ENCODE assay signal across 1 cellular context in the genomic region with DNA sequence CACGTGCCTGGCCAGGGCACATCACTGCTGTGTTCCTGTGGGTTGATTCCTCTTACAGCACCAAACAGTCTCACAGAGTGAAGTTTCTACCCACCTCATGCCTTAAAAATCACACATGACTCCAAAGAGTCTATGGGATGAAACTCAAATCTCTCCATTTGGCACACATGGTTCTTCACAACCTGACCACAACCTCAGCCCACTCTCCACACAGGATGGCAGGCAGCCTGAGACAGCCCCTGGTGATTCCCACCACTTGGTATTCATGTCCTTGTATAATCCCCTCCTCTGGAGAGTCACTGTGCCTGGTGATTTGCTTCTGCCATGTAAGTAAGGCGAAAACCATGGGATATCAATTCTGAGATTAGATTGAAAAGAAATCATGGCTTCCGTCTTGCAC.
TF ChIP-seq lines count a peak whose summit lies in the region.

No MANE protein-coding gene starts in this region.

TF ChIP-seq in A549, 52 proteins besides CTCF, POLR2A, EP300 and RAD21 (continued from another document):
- 0 out of 5 replicates have a peak, but pooled peaks of 1 of the 2 experiments have one; percentile 12 for TF ChIP-seq JUN (IDR thresholded peaks at IDR 0.05)
